7 cellular contexts compared by ENCODE assay signal in the genomic region with DNA sequence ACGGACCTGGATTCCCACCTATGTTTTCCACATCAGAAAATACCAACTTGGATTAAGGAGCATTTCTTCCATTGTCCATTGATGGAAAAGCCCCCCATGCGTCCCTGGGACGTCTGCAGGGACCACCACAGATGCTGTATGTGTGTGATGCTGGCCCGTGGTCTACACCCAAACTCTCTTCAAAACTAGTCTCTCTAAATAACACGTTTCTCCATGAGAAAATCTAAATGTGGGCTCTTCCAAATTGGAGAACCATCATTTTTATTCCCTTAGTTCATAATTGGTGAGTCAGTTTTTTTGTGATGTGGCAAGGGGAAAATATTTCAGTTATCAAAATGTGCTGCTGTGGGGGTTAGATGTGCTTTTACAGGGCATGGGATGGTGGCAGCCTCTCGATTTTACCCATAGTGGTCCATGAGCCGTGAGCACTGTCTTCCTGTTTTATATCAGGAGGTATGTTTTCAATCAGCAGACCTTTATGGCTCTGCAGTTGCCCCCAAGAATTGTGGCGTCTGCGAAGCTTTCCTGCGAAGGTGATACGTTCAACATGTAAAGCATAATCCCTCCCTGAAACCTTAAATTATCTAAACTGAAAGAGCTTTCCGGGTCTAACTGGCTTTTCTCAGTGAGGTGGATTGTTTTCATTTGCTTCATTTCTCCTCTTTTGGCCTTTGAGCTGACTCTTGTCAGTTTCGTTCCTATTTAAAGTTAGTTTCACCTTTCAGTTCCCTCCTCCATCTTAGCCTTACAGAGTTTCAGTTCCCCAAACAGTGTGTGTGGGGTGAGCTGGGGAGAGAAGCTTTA.
DNase-seq lines count a peak whose midpoint lies in the region; ATAC-seq and TF ChIP-seq lines count a peak whose summit lies in the region.

No MANE protein-coding gene starts in this region.

- H3K36me3 Mint-ChIP-seq in activated T-cell treated with anti-CD3 and anti-CD28 coated beads, Interleukin-2, amount 50 U/mL, for 24 hours (ENCODE audit: low read depth): peaks cover 6% of the 10 kb centered on the region
- H3K36me3 Mint-ChIP-seq in progenitor cell of endocrine pancreas (ENCODE audit: insufficient read depth): peaks cover 1% of the 10 kb centered on the region

- ATAC-seq in GM19455 (IDR thresholded peaks at IDR 0.05; ENCODE audit: unreplicated experiment) (peak; percentile 95), HG03196 (IDR thresholded peaks at IDR 0.05; ENCODE audit: unreplicated experiment) (peak; percentile 97)

- no peaks in the 10 kb centered on the region for H4K20me1 ChIP-seq in PC-9 (ENCODE audit: insufficient read depth)

- no peaks in the 10 kb centered on the region for H3K79me2 ChIP-seq in PC-9 (ENCODE audit: low read depth)

- no peak overlapping the region for H3K4me3 ChIP-seq in PC-9

- peaks cover 5% of the 10 kb centered on the region for H3K27me3 Mint-ChIP-seq in activated T-cell treated with anti-CD3 and anti-CD28 coated beads, Interleukin-2, amount 50 U/mL, for 24 hours
- H3K27me3 Mint-ChIP-seq in progenitor cell of endocrine pancreas: no peaks in the 10 kb centered on the region

- no peak overlapping the region for H2AFZ ChIP-seq in PC-9

- peaks cover 32% of the 10 kb centered on the region for H3K4me1 Mint-ChIP-seq in activated T-cell treated with anti-CD3 and anti-CD28 coated beads, Interleukin-2, amount 50 U/mL, for 24 hours (ENCODE audit: low read depth)
- peaks cover 25% of the 10 kb centered on the region for H3K4me1 Mint-ChIP-seq in progenitor cell of endocrine pancreas (ENCODE audit: low read depth)

- intact Hi-C loops in PC-9 (cut with micrococcal nuclease; ENCODE audit: unreplicated experiment): no loop called here

- H3K9me2 ChIP-seq in PC-9 (ENCODE audit: insufficient read depth): no peaks in the 10 kb centered on the region

- H3K27ac Mint-ChIP-seq in activated T-cell treated with anti-CD3 and anti-CD28 coated beads, Interleukin-2, amount 50 U/mL, for 24 hours: peak overlapping the region; percentile 93
- no peak overlapping the region for H3K27ac Mint-ChIP-seq in progenitor cell of endocrine pancreas

- POLR2A ChIA-PET in PC-9 (lab: Charles Lee; ENCODE audit: unreplicated experiment): no interaction called here

- H3K36me3 ChIP-seq in PC-9 (ENCODE audit: low read depth): no peaks in the 10 kb centered on the region

- peak; percentile 67 for DNase-seq in activated T-cell treated with anti-CD3 and anti-CD28 coated beads, Interleukin-2, amount 50 U/mL, for 24 hours
- peak; percentile 37 to 62 (median 51) for DNase-seq in stimulated activated CD4-positive, alpha-beta T cell treated with anti-CD3 and anti-CD28 coated beads, Interleukin-12 subunit alpha, Interleukin-12 subunit beta, amount 100 ng/mL, for 48 hours (ENCODE audit: low read depth in 2 of 3, low spot score in 1 of 3)
- DNase-seq in NCI-H446 (lab: John Stamatoyannopoulos, UW): no peak
- DNase-seq in PC-9: no peak
- DNase-seq in progenitor cell of endocrine pancreas (ENCODE audit: low spot score, unreplicated experiment): no peak

- no peaks in the 10 kb centered on the region for H3K9me3 ChIP-seq in PC-9 (ENCODE audit: insufficient read depth, low read depth)

- peaks cover 9% of the 10 kb centered on the region; the same call in 1 of the 2 replicates for H3F3A ChIP-seq in PC-9 (ENCODE audit: insufficient read depth, low read depth)

- CTCF ChIA-PET in PC-9 (lab: Charles Lee): no interaction called here

- no peak for TF ChIP-seq CTCF in PC-9 (conservative IDR thresholded peaks at IDR 0.05)
- TF ChIP-seq CTCF in progenitor cell of endocrine pancreas (IDR thresholded peaks at IDR 0.05; ENCODE audit: unreplicated experiment): no peak

- no TSS peak for BruUV-seq in PC-9 (replicated peaks; lab: Mats Ljungman, UMichigan)

- no peaks in the 10 kb centered on the region for H3K27me3 ChIP-seq in PC-9 (ENCODE audit: insufficient read depth, low read depth)

- H3K4me1 ChIP-seq in PC-9 (replicated peaks; ENCODE audit: insufficient read depth): peaks cover 34% of the 10 kb centered on the region

- H3K4me2 ChIP-seq in PC-9: no peak overlapping the region

- no peaks in the 10 kb centered on the region for H3K9me3 Mint-ChIP-seq in activated T-cell treated with anti-CD3 and anti-CD28 coated beads, Interleukin-2, amount 50 U/mL, for 24 hours
- H3K9me3 Mint-ChIP-seq in progenitor cell of endocrine pancreas (ENCODE audit: low read depth): no peaks in the 10 kb centered on the region

- H3K27ac ChIP-seq in PC-9: no peak overlapping the region

- peak overlapping the region; percentile 46 for H3K4me3 Mint-ChIP-seq in activated T-cell treated with anti-CD3 and anti-CD28 coated beads, Interleukin-2, amount 50 U/mL, for 24 hours
- H3K4me3 Mint-ChIP-seq in progenitor cell of endocrine pancreas (ENCODE audit: low read depth): no peak overlapping the region

Comparison
In these comparisons a context has a peak if more than half of its experiments do, and no peak if none do; other contexts are left out.
1. DNase-seq: peak in activated T-cell treated with anti-CD3 and anti-CD28 coated beads, Interleukin-2, amount 50 U/mL, for 24 hours (single experiment) and stimulated activated CD4-positive, alpha-beta T cell treated with anti-CD3 and anti-CD28 coated beads, Interleukin-12 subunit alpha, Interleukin-12 subunit beta, amount 100 ng/mL, for 48 hours (3 of 3); none in NCI-H446 (0 of 2), PC-9 (0 of 2) and progenitor cell of endocrine pancreas (single experiment).